ENCODE assay signal across 1 cellular context in genomic region chr9:88746744-88747398, GRCh38.
TF ChIP-seq lines count a peak whose summit lies in the region.

No MANE protein-coding gene starts in this region.

TF ChIP-seq in K562, 482 proteins besides CTCF, POLR2A, EP300 and RAD21 (continued from another document):
- TF ChIP-seq THRAP3 (IDR thresholded peaks at IDR 0.05; ENCODE audit: borderline replicate concordance) (no peak), C11orf30 (IDR thresholded peaks at IDR 0.05; ENCODE audit: low read depth) (no peak)
